ENCODE assay signal across 8 cellular contexts in genomic region chr2:70087703-70088507, GRCh38. TPM values are rescaled to one million over a fixed set of nuclear protein-coding genes. Genes with fewer than 3 reads are reported as not detected.
DNase-seq lines count a peak whose midpoint lies in the region; ATAC-seq and TF ChIP-seq lines count a peak whose summit lies in the region.

No MANE protein-coding gene starts in this region.

- TF ChIP-seq CTCF in Calu3 (IDR thresholded peaks at IDR 0.05; ENCODE audit: unreplicated experiment) (no peak), WERI-Rb-1 (IDR thresholded peaks at IDR 0.05; ENCODE audit: low read depth, low read length) (peak; percentile 21; the same call in 1 of the 2 replicates), chondrocyte (IDR thresholded peaks at IDR 0.05) (peak; percentile 38), left lung (IDR thresholded peaks at IDR 0.05) (no peak)

- H3K9me3 ChIP-seq in WERI-Rb-1 (ENCODE audit: severe bottlenecking) (no peaks in the 10 kb centered on the region), left lung (no peaks in the 10 kb centered on the region)

- DNase-seq in Calu3, result peak; percentile 60
- DNase-seq in HT1080 (ENCODE audit: low read depth), result peak; percentile 39
- DNase-seq in WERI-Rb-1, result peak; percentile 64
- DNase-seq in chondrocyte (ENCODE audit: low spot score), result peak; percentile 90
- peak; percentile 67 to 90 for DNase-seq in left lung
- peak; percentile 50 for DNase-seq in stimulated activated CD4-positive, alpha-beta T cell treated with anti-CD3 and anti-CD28 coated beads, Interleukin-4, amount 100 ng/mL, for 1 hour
- DNase-seq in GM19238 (ENCODE audit: insufficient read length, low spot score), result no peak

- CTCF ChIA-PET in Calu3 (lab: Charles Lee), result interaction anchor here (0.6 kb wide), 1 partner anchor 168 kb away, joined by 3 read pairs; no protein-coding TSS in a partner anchor

- H3K36me3 Mint-ChIP-seq in Calu3 (ENCODE audit: insufficient read depth, unreplicated experiment) (peaks cover 56% of the 10 kb centered on the region), chondrocyte (ENCODE audit: low read depth) (peaks cover 24% of the 10 kb centered on the region)

- H3K9me3 Mint-ChIP-seq in Calu3 (ENCODE audit: low read depth, unreplicated experiment), result no peaks in the 10 kb centered on the region
- H3K9me3 Mint-ChIP-seq in chondrocyte (ENCODE audit: low read depth), result no peaks in the 10 kb centered on the region

- H3K4me1 ChIP-seq in left lung, result peaks cover 15 to 62% of the 10 kb centered on the region in 2 donors

- BruUV-seq in Calu3 (replicated peaks; lab: Mats Ljungman, UMichigan), result no TSS peak

- H3K27ac ChIP-seq in WERI-Rb-1, result peak overlapping the region; percentile 100
- peak overlapping the region; percentile 100 for H3K27ac ChIP-seq in left lung

- H3K27ac Mint-ChIP-seq in Calu3 (ENCODE audit: unreplicated experiment) (peak overlapping the region; percentile 100), chondrocyte (ENCODE audit: unreplicated experiment) (peak overlapping the region; percentile 100)

- H3K27me3 ChIP-seq in WERI-Rb-1 (ENCODE audit: insufficient read depth, low read depth, severe bottlenecking) (no peaks in the 10 kb centered on the region), left lung (no peaks in the 10 kb centered on the region)

- peaks cover 37% of the 10 kb centered on the region for H3K4me1 Mint-ChIP-seq in Calu3 (ENCODE audit: low read depth, unreplicated experiment)
- H3K4me1 Mint-ChIP-seq in chondrocyte (ENCODE audit: low read depth), result peaks cover 36% of the 10 kb centered on the region

- H3K36me3 ChIP-seq in WERI-Rb-1 (peaks cover 49% of the 10 kb centered on the region), left lung (peaks cover 0 to 22% of the 10 kb centered on the region in 2 donors)

- intact Hi-C loops in Calu3 (cut with micrococcal nuclease; ENCODE audit: unreplicated experiment), result loop anchor here (1.0 kb wide), 1 partner anchor 53 kb away; no protein-coding TSS in a partner anchor
- intact Hi-C loops in left lung (cut with DNase I), result loop anchor here in 1 of 2 donors (5.0 to 10.0 kb wide), 3 partner anchors 34 to 173 kb away; partner anchors contain the start of gene MXD1

- H3K27me3 Mint-ChIP-seq in Calu3 (ENCODE audit: unreplicated experiment) (no peaks in the 10 kb centered on the region), chondrocyte (ENCODE audit: low read depth) (no peaks in the 10 kb centered on the region)

- ATAC-seq in left lung, result peak; percentile 12
- ATAC-seq in HG02938 (IDR thresholded peaks at IDR 0.05; ENCODE audit: unreplicated experiment), result no peak

- peak overlapping the region; percentile 98 for H3K4me3 ChIP-seq in WERI-Rb-1 (ENCODE audit: low read depth, low read length)
- peak overlapping the region; percentile 67 to 93 for H3K4me3 ChIP-seq in left lung

- peak overlapping the region; percentile 93 for H3K4me3 Mint-ChIP-seq in Calu3 (ENCODE audit: low read depth, unreplicated experiment)
- peak overlapping the region; percentile 97 for H3K4me3 Mint-ChIP-seq in chondrocyte (ENCODE audit: unreplicated experiment)

RNA-seq across cellular contexts. Expression of gene PCBP1, which starts 0.6 kb away (rescaled TPM):
- total RNA-seq in Calu3 (2022) (252 and 260 TPM in 2 replicates), chondrocyte (220 to 240 TPM (median 221 TPM) in 3 replicates), left lung (100 to 1,000 TPM; 297 to 404 TPM)
- total RNA-seq in HT1080 (2014; rRNA removed; shearing (Covaris generic)), result 25.2 and 80.1 TPM in 2 replicates
- polyA plus RNA-seq in HT1080 (2015; cell fraction: cytosol; rRNA removed), result 302 and 324 TPM in 2 replicates
- polyA plus RNA-seq in HT1080 (2015; cell fraction: nucleus; rRNA removed), result 272 and 274 TPM in 2 replicates

Comparison
In these comparisons a context has a peak if more than half of its experiments do, and no peak if none do; other contexts are left out.
1. CTCF ChIP-seq: peak in WERI-Rb-1 (single experiment) and chondrocyte (single experiment); none in Calu3 (single experiment) and left lung (0 of 2).